Comparison of ENCODE assay signal across 1 cellular context in the genomic region with DNA sequence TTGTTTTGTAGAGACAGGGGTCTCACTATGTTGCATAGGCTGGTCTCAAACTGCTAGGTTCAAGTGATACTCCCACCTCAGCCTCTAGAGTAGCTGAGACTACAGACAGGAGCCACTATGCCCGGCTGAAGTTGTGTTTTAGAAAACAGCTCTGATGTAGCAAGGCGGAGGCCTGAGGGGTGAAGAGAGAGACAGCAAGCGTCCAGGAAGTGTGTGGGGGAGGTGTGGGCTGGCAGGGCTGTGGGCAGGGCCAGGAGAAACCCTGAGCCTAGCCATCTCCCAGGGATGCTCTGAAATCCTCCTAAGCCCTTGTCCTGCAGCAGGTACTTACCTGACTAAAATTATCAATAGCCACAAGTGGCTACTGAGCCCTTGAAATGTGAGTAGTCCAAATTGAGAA.
TF ChIP-seq lines count a peak whose summit lies in the region.

No MANE protein-coding gene starts in this region.

TF ChIP-seq in K562, 482 proteins besides CTCF, POLR2A, EP300 and RAD21:
- TF ChIP-seq ZFX (CRISPR knock-in tag; IDR thresholded peaks at IDR 0.05) (no peak), ZNF217 (CRISPR knock-in tag; IDR thresholded peaks at IDR 0.05) (no peak), GATA2 (CRISPR knock-in tag; IDR thresholded peaks at IDR 0.05) (no peak), HNRNPH1 (optimal IDR thresholded peaks at IDR 0.05; ENCODE audit: low read depth, low read length) (no peak), ZNF347 (CRISPR knock-in tag; IDR thresholded peaks at IDR 0.05; ENCODE audit: low read depth) (no peak), GTF2E2 (tag; IDR thresholded peaks at IDR 0.05) (no peak), SRSF7 (optimal IDR thresholded peaks at IDR 0.05; ENCODE audit: low read depth, low read length) (no peak), GABPB1 (CRISPR knock-in tag; IDR thresholded peaks at IDR 0.05) (no peak), CC2D1A (IDR thresholded peaks at IDR 0.05) (no peak), HNRNPL (IDR thresholded peaks at IDR 0.05; ENCODE audit: low read depth, low read length) (no peak)
- TF ChIP-seq, protein P1, sequence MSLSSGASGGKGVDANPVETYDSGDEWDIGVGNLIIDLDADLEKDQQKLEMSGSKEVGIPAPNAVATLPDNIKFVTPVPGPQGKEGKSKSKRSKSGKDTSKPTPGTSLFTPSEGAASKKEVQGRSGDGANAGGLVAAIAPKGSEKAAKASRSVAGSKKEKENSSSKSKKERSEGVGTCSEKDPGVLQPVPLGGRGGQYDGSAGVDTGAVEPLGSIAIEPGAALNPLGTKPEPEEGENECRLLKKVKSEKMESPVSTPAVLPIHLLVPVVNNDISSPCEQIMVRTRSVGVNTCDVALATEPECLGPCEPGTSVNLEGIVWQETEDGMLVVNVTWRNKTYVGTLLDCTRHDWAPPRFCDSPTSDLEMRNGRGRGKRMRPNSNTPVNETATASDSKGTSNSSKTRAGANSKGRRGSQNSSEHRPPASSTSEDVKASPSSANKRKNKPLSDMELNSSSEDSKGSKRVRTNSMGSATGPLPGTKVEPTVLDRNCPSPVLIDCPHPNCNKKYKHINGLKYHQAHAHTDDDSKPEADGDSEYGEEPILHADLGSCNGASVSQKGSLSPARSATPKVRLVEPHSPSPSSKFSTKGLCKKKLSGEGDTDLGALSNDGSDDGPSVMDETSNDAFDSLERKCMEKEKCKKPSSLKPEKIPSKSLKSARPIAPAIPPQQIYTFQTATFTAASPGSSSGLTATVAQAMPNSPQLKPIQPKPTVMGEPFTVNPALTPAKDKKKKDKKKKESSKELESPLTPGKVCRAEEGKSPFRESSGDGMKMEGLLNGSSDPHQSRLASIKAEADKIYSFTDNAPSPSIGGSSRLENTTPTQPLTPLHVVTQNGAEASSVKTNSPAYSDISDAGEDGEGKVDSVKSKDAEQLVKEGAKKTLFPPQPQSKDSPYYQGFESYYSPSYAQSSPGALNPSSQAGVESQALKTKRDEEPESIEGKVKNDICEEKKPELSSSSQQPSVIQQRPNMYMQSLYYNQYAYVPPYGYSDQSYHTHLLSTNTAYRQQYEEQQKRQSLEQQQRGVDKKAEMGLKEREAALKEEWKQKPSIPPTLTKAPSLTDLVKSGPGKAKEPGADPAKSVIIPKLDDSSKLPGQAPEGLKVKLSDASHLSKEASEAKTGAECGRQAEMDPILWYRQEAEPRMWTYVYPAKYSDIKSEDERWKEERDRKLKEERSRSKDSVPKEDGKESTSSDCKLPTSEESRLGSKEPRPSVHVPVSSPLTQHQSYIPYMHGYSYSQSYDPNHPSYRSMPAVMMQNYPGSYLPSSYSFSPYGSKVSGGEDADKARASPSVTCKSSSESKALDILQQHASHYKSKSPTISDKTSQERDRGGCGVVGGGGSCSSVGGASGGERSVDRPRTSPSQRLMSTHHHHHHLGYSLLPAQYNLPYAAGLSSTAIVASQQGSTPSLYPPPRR (CRISPR knock-in tag; IDR thresholded peaks at IDR 0.05; ENCODE audit: borderline replicate concordance) = no peak
- TF ChIP-seq, protein P2, sequence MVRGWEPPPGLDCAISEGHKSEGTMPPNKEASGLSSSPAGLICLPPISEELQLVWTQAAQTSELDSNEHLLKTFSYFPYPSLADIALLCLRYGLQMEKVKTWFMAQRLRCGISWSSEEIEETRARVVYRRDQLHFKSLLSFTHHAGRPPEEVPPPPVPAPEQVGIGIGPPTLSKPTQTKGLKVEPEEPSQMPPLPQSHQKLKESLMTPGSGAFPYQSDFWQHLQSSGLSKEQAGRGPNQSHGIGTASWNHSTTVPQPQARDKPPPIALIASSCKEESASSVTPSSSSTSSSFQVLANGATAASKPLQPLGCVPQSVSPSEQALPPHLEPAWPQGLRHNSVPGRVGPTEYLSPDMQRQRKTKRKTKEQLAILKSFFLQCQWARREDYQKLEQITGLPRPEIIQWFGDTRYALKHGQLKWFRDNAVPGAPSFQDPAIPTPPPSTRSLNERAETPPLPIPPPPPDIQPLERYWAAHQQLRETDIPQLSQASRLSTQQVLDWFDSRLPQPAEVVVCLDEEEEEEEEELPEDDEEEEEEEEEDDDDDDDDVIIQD (CRISPR knock-in tag; IDR thresholded peaks at IDR 0.05) = no peak
- TF ChIP-seq, protein P3, sequence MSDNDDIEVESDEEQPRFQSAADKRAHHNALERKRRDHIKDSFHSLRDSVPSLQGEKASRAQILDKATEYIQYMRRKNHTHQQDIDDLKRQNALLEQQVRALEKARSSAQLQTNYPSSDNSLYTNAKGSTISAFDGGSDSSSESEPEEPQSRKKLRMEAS (CRISPR knock-in tag; IDR thresholded peaks at IDR 0.05) = no peak
